26 cellular contexts compared by ENCODE assay signal in genomic region chr16:84229421-84229820, GRCh38. TPM values are rescaled to one million over a fixed set of nuclear protein-coding genes. Genes with fewer than 3 reads are reported as not detected.
A peak's percentile ranks its signal among the peaks of the same experiment; 100 is the strongest.
DNase-seq lines count a peak whose midpoint lies in the region; ATAC-seq and TF ChIP-seq lines count a peak whose summit lies in the region.
"Had no signal": no experiment of that assay in that cellular context is flagged by ENCODE, and none has a peak within 500 bp of the region (broad histone marks: within the 10 kb centered on the region; RNA-seq: fewer than 3 reads in every experiment).

No MANE protein-coding gene starts in this region.

- no peaks in the 10 kb centered on the region for H3K36me3 Mint-ChIP-seq in activated naive CD8-positive, alpha-beta T cell treated with anti-CD3 and anti-CD28 coated beads for 36 hours
- no peaks in the 10 kb centered on the region for H3K36me3 Mint-ChIP-seq in activated naive CD8-positive, alpha-beta T cell treated with anti-CD3 and anti-CD28 coated beads, Interleukin-2, amount 50 U/mL, for 24 hours (ENCODE audit: low read depth)
- H3K36me3 Mint-ChIP-seq in brain = no peaks in the 10 kb centered on the region
- no peaks in the 10 kb centered on the region for H3K36me3 Mint-ChIP-seq in neural crest cell (ENCODE audit: low read depth)
- H3K36me3 Mint-ChIP-seq in effector memory CD8-positive, alpha-beta T cell (ENCODE audit: insufficient read depth) = no peaks in the 10 kb centered on the region
- H3K36me3 Mint-ChIP-seq: CD8-positive, alpha-beta T cell; IgD-negative memory B cell had no signal

- no peak overlapping the region for H3K4me3 Mint-ChIP-seq in activated naive CD8-positive, alpha-beta T cell treated with anti-CD3 and anti-CD28 coated beads for 36 hours
- no peak overlapping the region for H3K4me3 Mint-ChIP-seq in activated naive CD8-positive, alpha-beta T cell treated with anti-CD3 and anti-CD28 coated beads, Interleukin-2, amount 50 U/mL, for 24 hours
- peak overlapping the region in 1 of 5 experiments; percentile 24 for H3K4me3 Mint-ChIP-seq in brain
- no peak overlapping the region for H3K4me3 Mint-ChIP-seq in neural crest cell
- no peak overlapping the region for H3K4me3 Mint-ChIP-seq in effector memory CD8-positive, alpha-beta T cell
- H3K4me3 Mint-ChIP-seq: CD8-positive, alpha-beta T cell had no signal

- no peak for DNase-seq in activated naive CD8-positive, alpha-beta T cell treated with anti-CD3 and anti-CD28 coated beads for 36 hours
- DNase-seq in activated naive CD8-positive, alpha-beta T cell treated with anti-CD3 and anti-CD28 coated beads, Interleukin-2, amount 50 U/mL, for 24 hours = no peak
- DNase-seq in neural crest cell (ENCODE audit: low read depth, low spot score) (no peak), UCSD-AML1 (lab: John Stamatoyannopoulos, UW; ENCODE audit: unreplicated experiment) (no peak)
- no peak for DNase-seq in effector memory CD8-positive, alpha-beta T cell
- no peak for DNase-seq in activated CD8-positive, alpha-beta memory T cell treated with anti-CD3 and anti-CD28 coated beads, Interleukin-2, amount 50 U/mL, for 48 hours
- no peak for DNase-seq in activated CD4-positive, alpha-beta T cell treated with anti-CD3 and anti-CD28 coated beads, Interleukin-2, amount 50 U/mL, for 1 hour
- DNase-seq: 8988T; AML-193; CD8-positive, alpha-beta T cell; DMS153; Karpas-422; MV-4-11; NCI-H1694; NCI-H2081 treated with DMSO at 0.1 percent for 48 hours; NCI-H2171 treated with DMSO at 0.1 percent for 48 hours; NCI-H524 treated with DMSO at 0.1 percent for 48 hours; NCI-H82; Peyer's patch; SJCRH30 had no signal

- H3K4me1 Mint-ChIP-seq in activated naive CD8-positive, alpha-beta T cell treated with anti-CD3 and anti-CD28 coated beads for 36 hours = no peaks in the 10 kb centered on the region
- no peaks in the 10 kb centered on the region for H3K4me1 Mint-ChIP-seq in activated naive CD8-positive, alpha-beta T cell treated with anti-CD3 and anti-CD28 coated beads, Interleukin-2, amount 50 U/mL, for 24 hours
- H3K4me1 Mint-ChIP-seq in brain (peaks cover 18% of the 10 kb centered on the region), neural crest cell (peaks cover 20% of the 10 kb centered on the region)
- peaks cover 0 to 2% of the 10 kb centered on the region in 2 donors for H3K4me1 Mint-ChIP-seq in effector memory CD8-positive, alpha-beta T cell (ENCODE audit: low read depth in 2 of 2)

- peak overlapping the region; percentile 51 for H3K27ac Mint-ChIP-seq in activated naive CD8-positive, alpha-beta T cell treated with anti-CD3 and anti-CD28 coated beads for 36 hours
- no peak overlapping the region for H3K27ac Mint-ChIP-seq in activated naive CD8-positive, alpha-beta T cell treated with anti-CD3 and anti-CD28 coated beads, Interleukin-2, amount 50 U/mL, for 24 hours
- H3K27ac Mint-ChIP-seq in brain (peak overlapping the region in 4 of 5 experiments; percentile 1 to 78 (median 44)), neural crest cell (ENCODE audit: unreplicated experiment) (peak overlapping the region; percentile 8)
- no peak overlapping the region for H3K27ac Mint-ChIP-seq in effector memory CD8-positive, alpha-beta T cell
- H3K27ac Mint-ChIP-seq: CD8-positive, alpha-beta T cell; IgD-negative memory B cell had no signal

- peaks cover 8% of the 10 kb centered on the region for H3K27me3 Mint-ChIP-seq in activated naive CD8-positive, alpha-beta T cell treated with anti-CD3 and anti-CD28 coated beads for 36 hours
- H3K27me3 Mint-ChIP-seq in activated naive CD8-positive, alpha-beta T cell treated with anti-CD3 and anti-CD28 coated beads, Interleukin-2, amount 50 U/mL, for 24 hours = peaks cover 16% of the 10 kb centered on the region
- H3K27me3 Mint-ChIP-seq in brain = peaks cover 16% of the 10 kb centered on the region
- no peaks in the 10 kb centered on the region for H3K27me3 Mint-ChIP-seq in neural crest cell (ENCODE audit: low read depth)
- peaks cover 42 to 80% of the 10 kb centered on the region in 2 donors for H3K27me3 Mint-ChIP-seq in effector memory CD8-positive, alpha-beta T cell

- TF ChIP-seq CTCF in brain (conservative IDR thresholded peaks at IDR 0.05) (no peak), neural crest cell (conservative IDR thresholded peaks at IDR 0.05) (no peak)

- no peak for ATAC-seq in activated naive CD8-positive, alpha-beta T cell treated with anti-CD3 and anti-CD28 coated beads, Interleukin-2, amount 50 U/mL, for 24 hours
- ATAC-seq in effector memory CD8-positive, alpha-beta T cell (replicated peaks) = no peak
- ATAC-seq: CD8-positive, alpha-beta T cell had no signal

- H3K9me3 Mint-ChIP-seq in activated naive CD8-positive, alpha-beta T cell treated with anti-CD3 and anti-CD28 coated beads for 36 hours = no peaks in the 10 kb centered on the region
- no peaks in the 10 kb centered on the region for H3K9me3 Mint-ChIP-seq in activated naive CD8-positive, alpha-beta T cell treated with anti-CD3 and anti-CD28 coated beads, Interleukin-2, amount 50 U/mL, for 24 hours
- H3K9me3 Mint-ChIP-seq in brain (peaks cover 0 to 10% (median 0%) of the 10 kb centered on the region in 5 experiments), neural crest cell (no peaks in the 10 kb centered on the region)
- no peaks in the 10 kb centered on the region for H3K9me3 Mint-ChIP-seq in effector memory CD8-positive, alpha-beta T cell
- H3K9me3 Mint-ChIP-seq: CD8-positive, alpha-beta T cell had no signal

RNA-seq across cellular contexts. Expression of gene KCNG4, which starts 10.4 kb away (rescaled TPM):
- not detected for total RNA-seq in activated naive CD8-positive, alpha-beta T cell treated with anti-CD3 and anti-CD28 coated beads for 36 hours
- polyA plus RNA-seq in brain (ENCODE audit: insufficient read depth, low read depth, low replicate concordance) = not detected
- not detected in 2 replicates for total RNA-seq in neural crest cell
- total RNA-seq: CD8-positive, alpha-beta T cell; Daoy; H4; M059J; Peyer's patch had no signal
- polyA plus RNA-seq: AG04450, IgD-negative memory B cell had no signal

RNA-seq across cellular contexts. Expression of gene ADAD2, which starts 38.5 kb away (rescaled TPM):
- 1 to 10 TPM in 1 of 2 experiments, under 1 TPM in 1; 0.66 to 1.5 TPM for total RNA-seq in activated naive CD8-positive, alpha-beta T cell treated with anti-CD3 and anti-CD28 coated beads for 36 hours
- 0.54 TPM for polyA plus RNA-seq in brain (ENCODE audit: insufficient read depth, low read depth, low replicate concordance)
- not detected in 2 replicates for total RNA-seq in neural crest cell
- total RNA-seq: CD8-positive, alpha-beta T cell; Daoy; H4; M059J had no signal
- polyA plus RNA-seq: AG04450, IgD-negative memory B cell had no signal

RNA-seq across cellular contexts. Expression of gene TAF1C, which starts 42.6 kb away (rescaled TPM):
- total RNA-seq in activated naive CD8-positive, alpha-beta T cell treated with anti-CD3 and anti-CD28 coated beads for 36 hours = 10 to 100 TPM; 53.8 to 54.3 TPM
- 18.5 TPM for polyA plus RNA-seq in brain (ENCODE audit: insufficient read depth, low read depth, low replicate concordance)
- 76.0 and 86.4 TPM in 2 replicates for total RNA-seq in neural crest cell

Comparison
In these comparisons a context has a peak if more than half of its experiments do, and no peak if none do; other contexts are left out.
1. H3K27ac Mint-ChIP-seq: peak in activated naive CD8-positive, alpha-beta T cell treated with anti-CD3 and anti-CD28 coated beads for 36 hours (single experiment), brain (4 of 5) and neural crest cell (single experiment); none in activated naive CD8-positive, alpha-beta T cell treated with anti-CD3 and anti-CD28 coated beads, Interleukin-2, amount 50 U/mL, for 24 hours (single experiment) and effector memory CD8-positive, alpha-beta T cell (0 of 2).